18 cellular contexts compared by ENCODE assay signal in genomic region chr1:62336638-62337534, GRCh38. TPM values are rescaled to one million over a fixed set of nuclear protein-coding genes. Genes with fewer than 3 reads are reported as not detected.
DNase-seq lines count a peak whose midpoint lies in the region; TF ChIP-seq lines count a peak whose summit lies in the region.
"Had no signal": no experiment of that assay in that cellular context is flagged by ENCODE, and none has a peak within 500 bp of the region (broad histone marks: within the 10 kb centered on the region; RNA-seq: fewer than 3 reads in every experiment).

No MANE protein-coding gene starts in this region.

- H3K4me1 ChIP-seq in BLaER1 (peaks cover 46% of the 10 kb centered on the region), right atrium auricular region (peaks cover 0 to 23% of the 10 kb centered on the region in 2 donors), neuron (ENCODE audit: insufficient read depth, low read length) (peaks cover 19% of the 10 kb centered on the region), sigmoid colon (peaks cover 0 to 5% (median 0%) of the 10 kb centered on the region in 4 donors)
- H3K4me1 ChIP-seq: psoas muscle had no signal

- TF ChIP-seq POLR2A in sigmoid colon (IDR thresholded peaks at IDR 0.05), result no peak

- TF ChIP-seq EP300 in sigmoid colon (IDR thresholded peaks at IDR 0.05), result no peak

- H3K9me3 Mint-ChIP-seq in chondrocyte (ENCODE audit: low read depth), result no peaks in the 10 kb centered on the region
- H3K9me3 Mint-ChIP-seq: activated T-cell treated with anti-CD3 and anti-CD28 coated beads, Interleukin-2, amount 50 U/mL, for 24 hours; immature natural killer cell had no signal

- WGBS in sigmoid colon, 2 donors, result 75 to 79% methylated on average over 13 of the region's 13 CpGs

- peaks cover 21% of the 10 kb centered on the region for H3K4me1 Mint-ChIP-seq in chondrocyte (ENCODE audit: low read depth)
- H3K4me1 Mint-ChIP-seq: CD4-positive, CD25-positive, alpha-beta regulatory T cell; immature natural killer cell had no signal

- H3K9ac ChIP-seq in BLaER1, result 0 out of 2 replicates have a peak overlapping the region, but pooled peaks have one; percentile 22

- TF ChIP-seq CTCF in chondrocyte (IDR thresholded peaks at IDR 0.05) (no peak), right atrium auricular region (IDR thresholded peaks at IDR 0.05) (no peak), sigmoid colon (IDR thresholded peaks at IDR 0.05) (no peak)

- intact Hi-C loops in sigmoid colon (cut with DNase I), result no loop called here

- peak overlapping the region; percentile 3 for H3K27ac Mint-ChIP-seq in chondrocyte (ENCODE audit: unreplicated experiment)
- H3K27ac Mint-ChIP-seq: activated T-cell treated with anti-CD3 and anti-CD28 coated beads, Interleukin-2, amount 50 U/mL, for 24 hours; CD4-positive, CD25-positive, alpha-beta regulatory T cell; immature natural killer cell had no signal

- DNase-seq in chondrocyte (ENCODE audit: low spot score), result no peak
- DNase-seq in right atrium auricular region (ENCODE audit: low spot score), result no peak
- no peak for DNase-seq in NCI-H1930 (lab: John Stamatoyannopoulos, UW)
- DNase-seq in NCI-H345 (lab: John Stamatoyannopoulos, UW), result no peak
- no peak for DNase-seq in epidermal melanocyte (ENCODE audit: insufficient read length, low spot score)
- no peak for DNase-seq in sigmoid colon
- DNase-seq: activated T-cell treated with anti-CD3 and anti-CD28 coated beads, Interleukin-2, amount 50 U/mL, for 24 hours; CD4-positive, CD25-positive, alpha-beta regulatory T cell; central memory CD4-positive, alpha-beta T cell; immature natural killer cell; NCI-H187 treated with DMSO at 0.1 percent for 48 hours; NCI-H524 treated with DMSO at 0.1 percent for 48 hours; psoas muscle; stimulated activated CD4-positive, alpha-beta T cell treated with anti-CD3 and anti-CD28 coated beads, Interleukin-1b, Interleukin-23, amount 100 ng/mL, for 48 hours; tibial artery had no signal

- no peaks in the 10 kb centered on the region for H3K36me3 Mint-ChIP-seq in chondrocyte (ENCODE audit: low read depth)
- H3K36me3 Mint-ChIP-seq: CD4-positive, CD25-positive, alpha-beta regulatory T cell; immature natural killer cell had no signal

- H3K36me3 ChIP-seq in BLaER1 (no peaks in the 10 kb centered on the region), right atrium auricular region (no peaks in the 10 kb centered on the region), neuron (ENCODE audit: insufficient read depth, low read length) (no peaks in the 10 kb centered on the region), sigmoid colon (no peaks in the 10 kb centered on the region)
- H3K36me3 ChIP-seq: tibial artery had no signal

- H3K4me3 Mint-ChIP-seq in chondrocyte (ENCODE audit: unreplicated experiment), result no peak overlapping the region
- H3K4me3 Mint-ChIP-seq: activated T-cell treated with anti-CD3 and anti-CD28 coated beads, Interleukin-2, amount 50 U/mL, for 24 hours; CD4-positive, CD25-positive, alpha-beta regulatory T cell; immature natural killer cell had no signal

- H3K27ac ChIP-seq in BLaER1 (peak overlapping the region; percentile 64), right atrium auricular region (peak overlapping the region; percentile 28 to 35), sigmoid colon (peak overlapping the region in 1 of 4 donors; percentile 46)
- H3K27ac ChIP-seq: psoas muscle, tibial artery had no signal

- no peaks in the 10 kb centered on the region for H3K27me3 Mint-ChIP-seq in chondrocyte (ENCODE audit: low read depth)
- H3K27me3 Mint-ChIP-seq: activated T-cell treated with anti-CD3 and anti-CD28 coated beads, Interleukin-2, amount 50 U/mL, for 24 hours had no signal

- H3K4me3 ChIP-seq in BLaER1 (no peak overlapping the region), right atrium auricular region (no peak overlapping the region), neuron (ENCODE audit: low read length) (no peak overlapping the region), sigmoid colon (no peak overlapping the region)
- H3K4me3 ChIP-seq: psoas muscle, tibial artery had no signal

- peak overlapping the region; percentile 73 for H2AFZ ChIP-seq in neuron (ENCODE audit: low read depth, low read length)

- H4K20me1 ChIP-seq in BLaER1, result no peaks in the 10 kb centered on the region

- peak overlapping the region; percentile 78 for H3K4me2 ChIP-seq in BLaER1

- H3K27me3 ChIP-seq in BLaER1 (no peaks in the 10 kb centered on the region), right atrium auricular region (no peaks in the 10 kb centered on the region), neuron (ENCODE audit: insufficient read depth, low read length) (no peaks in the 10 kb centered on the region), sigmoid colon (no peaks in the 10 kb centered on the region)
- H3K27me3 ChIP-seq: tibial artery had no signal

- H3K9me3 ChIP-seq in BLaER1 (no peaks in the 10 kb centered on the region), right atrium auricular region (no peaks in the 10 kb centered on the region), neuron (ENCODE audit: low read length) (no peaks in the 10 kb centered on the region), sigmoid colon (no peaks in the 10 kb centered on the region)
- H3K9me3 ChIP-seq: psoas muscle, tibial artery had no signal

RNA-seq across cellular contexts. Expression of gene KANK4, which starts 17.7 kb away (rescaled TPM):
- total RNA-seq in chondrocyte (1.3 to 3.4 TPM (median 1.4 TPM) in 3 replicates), right atrium auricular region (under 1 TPM; 0.12 to 0.63 TPM), sigmoid colon (1 to 10 TPM in 3 of 4 donors, not detected in 1; 1.7 to 2.4 (median 1.8) TPM)
- polyA plus RNA-seq in sigmoid colon, result 1 to 10 TPM in 1 of 3 donors, under 1 TPM in 2; 0.60 to 1.6 (median 0.66) TPM
- total RNA-seq: CD4-positive, CD25-positive, alpha-beta regulatory T cell; HT-29 had no signal
- polyA plus RNA-seq: CD4-positive, CD25-positive, alpha-beta regulatory T cell; immature natural killer cell had no signal
